Comparison of ENCODE assay signal across 12 cellular contexts in the genomic region with DNA sequence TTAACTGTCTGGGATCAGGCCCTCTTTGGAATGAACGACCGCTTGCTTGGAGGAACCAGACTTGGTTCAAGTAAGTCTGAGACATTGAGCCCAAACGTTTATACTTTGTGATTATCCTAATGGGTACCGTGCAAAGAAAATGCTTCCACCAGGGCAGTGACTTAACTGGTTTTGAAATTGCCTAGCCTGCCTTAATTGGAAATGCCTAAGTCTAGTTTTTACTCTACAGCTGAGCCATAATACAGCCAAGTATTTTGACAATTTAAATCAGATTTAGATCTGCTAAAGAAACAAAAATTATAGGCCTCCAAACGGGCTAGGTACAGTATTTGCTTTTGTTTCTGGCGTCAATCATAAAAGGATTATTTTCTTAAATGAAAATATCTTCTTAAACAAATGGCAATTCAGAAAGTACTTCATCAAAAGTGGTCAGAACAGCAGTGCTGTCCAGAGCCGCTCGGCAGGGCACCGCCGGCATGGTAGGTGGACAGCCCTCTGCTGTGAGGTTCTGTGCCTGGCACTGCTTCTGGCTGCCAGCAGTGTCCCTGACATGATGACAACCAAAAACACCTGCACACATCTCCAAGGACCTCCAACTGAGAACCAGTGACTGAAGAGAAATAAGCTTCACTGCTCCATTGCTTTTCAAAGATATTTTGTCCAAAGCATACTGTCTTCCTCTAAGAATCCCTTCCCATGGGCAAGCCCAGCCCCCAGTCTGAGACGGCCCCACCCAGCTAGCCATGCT. TPM values are rescaled to one million over a fixed set of nuclear protein-coding genes. Genes with fewer than 3 reads are reported as not detected.
DNase-seq lines count a peak whose midpoint lies in the region; ATAC-seq and TF ChIP-seq lines count a peak whose summit lies in the region.
"Had no signal": no experiment of that assay in that cellular context is flagged by ENCODE, and none has a peak within 500 bp of the region (broad histone marks: within the 10 kb centered on the region; RNA-seq: fewer than 3 reads in every experiment).

No MANE protein-coding gene starts in this region.

- H3K27me3 ChIP-seq in WERI-Rb-1 (ENCODE audit: insufficient read depth, low read depth, severe bottlenecking): no peaks in the 10 kb centered on the region
- H3K27me3 ChIP-seq: uterus had no signal

- H3K9me3 ChIP-seq in WERI-Rb-1 (ENCODE audit: severe bottlenecking): no peaks in the 10 kb centered on the region
- H3K9me3 ChIP-seq: uterus had no signal

- H3K36me3 Mint-ChIP-seq in activated naive CD4-positive, alpha-beta T cell treated with anti-CD3 and anti-CD28 coated beads for 36 hours (ENCODE audit: low read depth): peaks cover 50% of the 10 kb centered on the region
- H3K36me3 Mint-ChIP-seq in stimulated activated effector memory CD8-positive, alpha-beta T cell treated with anti-CD3 and anti-CD28 coated beads, Interleukin-12 subunit alpha, Interleukin-12 subunit beta, amount 100 ng/mL, for 72 hours: peaks cover 100% of the 10 kb centered on the region

- no peaks in the 10 kb centered on the region for H3K9me3 Mint-ChIP-seq in activated naive CD4-positive, alpha-beta T cell treated with anti-CD3 and anti-CD28 coated beads for 36 hours
- no peaks in the 10 kb centered on the region for H3K9me3 Mint-ChIP-seq in stimulated activated effector memory CD8-positive, alpha-beta T cell treated with anti-CD3 and anti-CD28 coated beads, Interleukin-12 subunit alpha, Interleukin-12 subunit beta, amount 100 ng/mL, for 72 hours

- peak overlapping the region; percentile 78 for H3K27ac Mint-ChIP-seq in activated naive CD4-positive, alpha-beta T cell treated with anti-CD3 and anti-CD28 coated beads for 36 hours
- peak overlapping the region; percentile 94 for H3K27ac Mint-ChIP-seq in stimulated activated effector memory CD8-positive, alpha-beta T cell treated with anti-CD3 and anti-CD28 coated beads, Interleukin-12 subunit alpha, Interleukin-12 subunit beta, amount 100 ng/mL, for 72 hours

- intact Hi-C loops in activated naive CD4-positive, alpha-beta T cell treated with anti-CD3 and anti-CD28 coated beads for 36 hours (cut with micrococcal nuclease): no loop called here

- CTCF ChIA-PET in activated naive CD4-positive, alpha-beta T cell treated with anti-CD3 and anti-CD28 coated beads for 36 hours (lab: Charles Lee): no interaction called here

- H3K36me3 ChIP-seq in WERI-Rb-1: peaks cover 53% of the 10 kb centered on the region
- H3K36me3 ChIP-seq: uterus had no signal

- no peak for ATAC-seq in stimulated activated effector memory CD8-positive, alpha-beta T cell treated with anti-CD3 and anti-CD28 coated beads, Interleukin-12 subunit alpha, Interleukin-12 subunit beta, amount 100 ng/mL, for 72 hours
- ATAC-seq in HG03342 (IDR thresholded peaks at IDR 0.05; ENCODE audit: unreplicated experiment): no peak

- no peak overlapping the region for H3K4me3 Mint-ChIP-seq in activated naive CD4-positive, alpha-beta T cell treated with anti-CD3 and anti-CD28 coated beads for 36 hours
- H3K4me3 Mint-ChIP-seq in stimulated activated effector memory CD8-positive, alpha-beta T cell treated with anti-CD3 and anti-CD28 coated beads, Interleukin-12 subunit alpha, Interleukin-12 subunit beta, amount 100 ng/mL, for 72 hours: no peak overlapping the region

- H3K4me1 Mint-ChIP-seq in activated naive CD4-positive, alpha-beta T cell treated with anti-CD3 and anti-CD28 coated beads for 36 hours (ENCODE audit: low read depth): no peaks in the 10 kb centered on the region
- H3K4me1 Mint-ChIP-seq in stimulated activated effector memory CD8-positive, alpha-beta T cell treated with anti-CD3 and anti-CD28 coated beads, Interleukin-12 subunit alpha, Interleukin-12 subunit beta, amount 100 ng/mL, for 72 hours: peaks cover 19% of the 10 kb centered on the region

- no peak for DNase-seq in activated naive CD4-positive, alpha-beta T cell treated with anti-CD3 and anti-CD28 coated beads for 36 hours
- no peak for DNase-seq in activated naive CD4-positive, alpha-beta T cell (lab: John Stamatoyannopoulos, UW)
- no peak for DNase-seq in WERI-Rb-1
- DNase-seq in fibroblast of peridontal ligament (ENCODE audit: extremely low read depth): peak; percentile 24
- DNase-seq in stimulated activated effector memory CD8-positive, alpha-beta T cell treated with anti-CD3 and anti-CD28 coated beads, Interleukin-12 subunit alpha, Interleukin-12 subunit beta, amount 100 ng/mL, for 72 hours (ENCODE audit: low spot score in 2 of 2): no peak
- no peak for DNase-seq in amniotic stem cell (lab: John Stamatoyannopoulos, UW)
- no peak for DNase-seq in RKO (ENCODE audit: low spot score)
- DNase-seq: EL, NCI-H2227 treated with DMSO at 0.1 percent for 48 hours, SHP77 treated with DMSO at 0.1 percent for 48 hours, uterus had no signal

- no peaks in the 10 kb centered on the region for H3K27me3 Mint-ChIP-seq in activated naive CD4-positive, alpha-beta T cell treated with anti-CD3 and anti-CD28 coated beads for 36 hours (ENCODE audit: low read depth)

- H3K27ac ChIP-seq in WERI-Rb-1: peak overlapping the region; percentile 17
- H3K27ac ChIP-seq: uterus had no signal

- no peak for TF ChIP-seq CTCF in WERI-Rb-1 (IDR thresholded peaks at IDR 0.05; ENCODE audit: low read depth, low read length)

- no peak overlapping the region for H3K4me3 ChIP-seq in WERI-Rb-1 (ENCODE audit: low read depth, low read length)
- H3K4me3 ChIP-seq: uterus had no signal

RNA-seq across cellular contexts. Expression of gene EZR, which starts 55.6 kb away (rescaled TPM):
- total RNA-seq in activated naive CD4-positive, alpha-beta T cell treated with anti-CD3 and anti-CD28 coated beads for 36 hours: 100 to 1,000 TPM; 229 to 230 TPM
